Comparison of ENCODE assay signal across 9 cellular contexts in genomic region chr16:69130461-69130860, GRCh38. TPM values are rescaled to one million over a fixed set of nuclear protein-coding genes. Genes with fewer than 3 reads are reported as not detected.
A peak's percentile ranks its signal among the peaks of the same experiment; 100 is the strongest.
DNase-seq lines count a peak whose midpoint lies in the region; ATAC-seq and TF ChIP-seq lines count a peak whose summit lies in the region.
"Had no signal": no experiment of that assay in that cellular context is flagged by ENCODE, and none has a peak within 500 bp of the region (broad histone marks: within the 10 kb centered on the region; RNA-seq: fewer than 3 reads in every experiment).

No MANE protein-coding gene starts in this region.

- no peak overlapping the region for H2BK20ac ChIP-seq in IMR-90 (ENCODE audit: low read depth, low read length)

- no peak overlapping the region for H4K8ac ChIP-seq in IMR-90 (ENCODE audit: low read depth in 2 of 2, low read length in 2 of 2)

- H2BK15ac ChIP-seq in IMR-90 (ENCODE audit: low read depth, low read length), result no peak overlapping the region

- ATAC-seq in IMR-90 (ENCODE audit: low read depth) (no peak), natural killer cell (no peak), gastrocnemius medialis (no peak), HG03045 (IDR thresholded peaks at IDR 0.05; ENCODE audit: unreplicated experiment) (no peak)

- no peak overlapping the region for H3K14ac ChIP-seq in IMR-90 (replicated peaks; ENCODE audit: low read depth, low read length)

- H3K4me3 Mint-ChIP-seq in Caco-2 (ENCODE audit: unreplicated experiment) (peak overlapping the region; percentile 96), brain (peak overlapping the region; percentile 95 to 97 (median 97)), natural killer cell (peak overlapping the region; percentile 94)

- H3K9me3 ChIP-seq in Caco-2 (no peaks in the 10 kb centered on the region), IMR-90 (ENCODE audit: control insufficient read depth, insufficient read depth, low read length) (no peaks in the 10 kb centered on the region), gastrocnemius medialis (no peaks in the 10 kb centered on the region)

- H3K4me1 ChIP-seq in Caco-2 (peaks cover 14% of the 10 kb centered on the region; the same call in 1 of the 2 replicates), IMR-90 (ENCODE audit: control insufficient read depth, insufficient read depth, low read length) (no peaks in the 10 kb centered on the region), gastrocnemius medialis (peaks cover 26 to 29% of the 10 kb centered on the region in 2 donors)

- POLR2A ChIA-PET in Caco-2 (lab: Charles Lee), result interaction anchor here (0.5 kb wide), 1 partner anchor 15 kb away, joined by 5 read pairs; no protein-coding TSS in a partner anchor
- POLR2A ChIA-PET in IMR-90 (lab: Charles Lee; ENCODE audit: unreplicated experiment), result interaction anchor here (0.6 kb wide), 1 partner anchor 155 kb away, joined by 3 read pairs; no protein-coding TSS in a partner anchor

- intact Hi-C loops in Caco-2 (cut with micrococcal nuclease; ENCODE audit: unreplicated experiment), result no loop called here
- intact Hi-C loops in IMR-90 (cut with micrococcal nuclease), result loop anchor here (5.0 kb wide), 1 partner anchor 138 kb away; no protein-coding TSS in a partner anchor
- intact Hi-C loops in natural killer cell (cut with micrococcal nuclease), result no loop called here
- intact Hi-C loops in gastrocnemius medialis (cut with DNase I; ENCODE audit: low total_unique reads), result loop anchor here (5.0 kb wide), 1 partner anchor 603 kb away; no protein-coding TSS in a partner anchor

- H3K18ac ChIP-seq in IMR-90 (ENCODE audit: low read depth, low read length), result no peak overlapping the region

- H2AFZ ChIP-seq in IMR-90 (replicated peaks; ENCODE audit: low read length, poor library complexity), result no peak overlapping the region

- TF ChIP-seq CTCF in Caco-2 (IDR thresholded peaks at IDR 0.05; ENCODE audit: insufficient read depth in 1 of 2, low read depth in 1 of 2, low read length in 1 of 2, severe bottlenecking in 1 of 2, unreplicated experiment in 1 of 2), result no peak
- no peak for TF ChIP-seq CTCF in IMR-90 (conservative IDR thresholded peaks at IDR 0.05; ENCODE audit: low read depth, low read length)
- TF ChIP-seq CTCF in brain (conservative IDR thresholded peaks at IDR 0.05), result no peak
- no peak for TF ChIP-seq CTCF in natural killer cell (IDR thresholded peaks at IDR 0.05)
- no peak for TF ChIP-seq CTCF in gastrocnemius medialis (IDR thresholded peaks at IDR 0.05 in 4 of 5, conservative IDR thresholded peaks at IDR 0.05 in 1 of 5)

- no peak overlapping the region for H3K4ac ChIP-seq in IMR-90 (ENCODE audit: low read depth, low read length)

- no peaks in the 10 kb centered on the region; the same call in 1 of the 2 replicates for H3K9me1 ChIP-seq in IMR-90 (ENCODE audit: insufficient read depth, low read length)

- no peak overlapping the region for H2AK5ac ChIP-seq in IMR-90 (ENCODE audit: low read depth, low read length)

- H3K27ac ChIP-seq in IMR-90 (ENCODE audit: insufficient read depth, low read length) (no peak overlapping the region), gastrocnemius medialis (peak overlapping the region in 1 of 4 donors; percentile 94)
- H3K27ac ChIP-seq: KMS-11 had no signal

- peaks cover 65% of the 10 kb centered on the region for H3K36me3 Mint-ChIP-seq in Caco-2 (ENCODE audit: insufficient read depth, unreplicated experiment)
- peaks cover 32% of the 10 kb centered on the region for H3K36me3 Mint-ChIP-seq in brain
- H3K36me3 Mint-ChIP-seq in natural killer cell, result no peaks in the 10 kb centered on the region

- no peak overlapping the region for H4K5ac ChIP-seq in IMR-90 (ENCODE audit: low read depth, low read length)

- H3K79me1 ChIP-seq in IMR-90 (ENCODE audit: low read depth in 1 of 2, low read length in 2 of 2), result peaks cover 14 to 54% of the 10 kb centered on the region in 2 experiments; a peak in 3 of 4 replicates

- no peak overlapping the region for H3K9ac ChIP-seq in IMR-90 (ENCODE audit: low read depth, low read length)
- H3K9ac ChIP-seq: KMS-11 had no signal

- H3K23ac ChIP-seq in IMR-90 (ENCODE audit: low read depth, low read length), result no peak overlapping the region; the same call in 1 of the 2 replicates

- TF ChIP-seq POLR2A in IMR-90 (IDR thresholded peaks at IDR 0.05; ENCODE audit: low read depth, low read length), result no peak; the same call in 1 of the 2 replicates
- TF ChIP-seq POLR2A in gastrocnemius medialis (IDR thresholded peaks at IDR 0.05), result no peak

- H3K36me3 ChIP-seq in Caco-2 (ENCODE audit: control insufficient read depth, insufficient read depth, low read length), result no peaks in the 10 kb centered on the region; the same call in 1 of the 2 replicates
- peaks cover 3% of the 10 kb centered on the region for H3K36me3 ChIP-seq in IMR-90 (ENCODE audit: control insufficient read depth, insufficient read depth, low read length)
- H3K36me3 ChIP-seq in gastrocnemius medialis, result no peaks in the 10 kb centered on the region

- H3K27ac Mint-ChIP-seq in Caco-2 (ENCODE audit: unreplicated experiment), result no peak overlapping the region
- H3K27ac Mint-ChIP-seq in brain, result peak overlapping the region in 3 of 5 experiments; percentile 91 to 98 (median 97)
- H3K27ac Mint-ChIP-seq in natural killer cell, result peak overlapping the region; percentile 80 to 93

- WGBS in IMR-90 (ENCODE audit: extremely low coverage in 2 of 2, insufficient read length in 1 of 2), 2 experiments, result no CpG with 5 or more reads among the region's 6 CpGs

- H3K9me3 Mint-ChIP-seq in Caco-2 (ENCODE audit: unreplicated experiment) (no peaks in the 10 kb centered on the region), brain (no peaks in the 10 kb centered on the region), natural killer cell (no peaks in the 10 kb centered on the region)

- no peak overlapping the region for H3K56ac ChIP-seq in IMR-90 (ENCODE audit: extremely low read depth, insufficient read depth, low read length)

- no peaks in the 10 kb centered on the region for H3K27me3 Mint-ChIP-seq in Caco-2 (ENCODE audit: insufficient read depth, unreplicated experiment)
- H3K27me3 Mint-ChIP-seq in brain, result peaks cover 12% of the 10 kb centered on the region
- no peaks in the 10 kb centered on the region for H3K27me3 Mint-ChIP-seq in natural killer cell (ENCODE audit: low read depth in 2 of 2)

- H3K27me3 ChIP-seq in Caco-2 (replicated peaks; ENCODE audit: control insufficient read depth, insufficient read depth, low read length), result no peaks in the 10 kb centered on the region
- H3K27me3 ChIP-seq in IMR-90 (ENCODE audit: control insufficient read depth, insufficient read depth, low read length), result no peaks in the 10 kb centered on the region
- H3K27me3 ChIP-seq in gastrocnemius medialis, result no peaks in the 10 kb centered on the region

- BruUV-seq in Caco-2 (replicated peaks; lab: Mats Ljungman, UMichigan) (TSS peak; percentile 29), IMR-90 (replicated peaks; lab: Mats Ljungman, UMichigan) (no TSS peak)

- CTCF ChIA-PET in Caco-2 (lab: Charles Lee) (interaction anchor here (1.8 kb wide), 1 partner anchor 283 kb away, joined by 4 read pairs; no protein-coding TSS in a partner anchor), IMR-90 (lab: Yijun Ruan, JAX) (interaction anchor here (1.0 to 1.1 kb wide), 2 partner anchors 229 to 283 kb away, joined by 3 read pairs; no protein-coding TSS in a partner anchor)

- no peak for TF ChIP-seq RAD21 in IMR-90 (IDR thresholded peaks at IDR 0.05; ENCODE audit: low read length)

- peak overlapping the region; percentile 93 for H3K4me2 ChIP-seq in IMR-90 (ENCODE audit: low read depth, low read length)

- H4K20me1 ChIP-seq in IMR-90 (ENCODE audit: insufficient read depth, low read length), result peaks cover 34% of the 10 kb centered on the region

- H3K4me1 Mint-ChIP-seq in Caco-2 (ENCODE audit: low read depth, unreplicated experiment), result peaks cover 5% of the 10 kb centered on the region
- H3K4me1 Mint-ChIP-seq in brain, result peaks cover 55% of the 10 kb centered on the region
- peaks cover 47 to 54% of the 10 kb centered on the region in 2 donors for H3K4me1 Mint-ChIP-seq in natural killer cell

- no peak overlapping the region for H2AK9ac ChIP-seq in IMR-90 (replicated peaks; ENCODE audit: low read depth, low read length, poor library complexity)

- DNase-seq in Caco-2, result no peak
- DNase-seq in IMR-90, result no peak
- DNase-seq in natural killer cell, result no peak
- no peak for DNase-seq in gastrocnemius medialis
- DNase-seq in NCI-H2081 treated with DMSO at 0.1 percent for 48 hours (lab: John Stamatoyannopoulos, UW), result no peak
- DNase-seq in 8988T, result no peak

- in situ Hi-C loops in IMR-90 (cut with MboI; ENCODE audit: low sequenced_read_pairs), result no loop called here
- in situ Hi-C loops in gastrocnemius medialis (cut with MboI; ENCODE audit: low sequenced_read_pairs in 4 of 4), result no loop called here

- H2BK120ac ChIP-seq in IMR-90 (ENCODE audit: low read depth, low read length), result no peak overlapping the region

- no peak overlapping the region for H4K91ac ChIP-seq in IMR-90 (ENCODE audit: insufficient read depth, low read depth, low read length)

- H2BK5ac ChIP-seq in IMR-90 (ENCODE audit: low read depth, low read length, poor library complexity, severe bottlenecking), result no peak overlapping the region

- dilution Hi-C loops in IMR-90 (cut with HindIII; ENCODE audit: low sequenced_read_pairs, unreplicated experiment), result no loop called here

- H3K4me3 ChIP-seq in Caco-2 (ENCODE audit: low read depth, low read length) (no peak overlapping the region; the same call in 1 of the 2 replicates), IMR-90 (ENCODE audit: insufficient read depth, low read depth, low read length) (no peak overlapping the region), gastrocnemius medialis (peak overlapping the region in 1 of 4 donors; percentile 85)

RNA-seq across cellular contexts. Expression of gene CHTF8, which starts 1.9 kb away (rescaled TPM):
- 119 and 124 TPM in 2 replicates for total RNA-seq in Caco-2 (2022)
- 40.8 and 47.1 TPM in 2 replicates for total RNA-seq in IMR-90 (2012; rRNA removed)
- 95.6 and 122 TPM in 2 replicates for polyA plus RNA-seq in IMR-90 (2012; rRNA removed)
- polyA plus RNA-seq in IMR-90 (2012; cell fraction: cytosol; rRNA removed), result 40.0 and 73.4 TPM in 2 replicates
- polyA plus RNA-seq in IMR-90 (2012; cell fraction: nucleus; rRNA removed; ENCODE audit: low replicate concordance), result 40.8 and 52.9 TPM in 2 replicates
- polyA plus RNA-seq in brain (ENCODE audit: insufficient read depth, low read depth, low replicate concordance), result 151 TPM
- 10 to 100 TPM; 45.7 to 76.5 (median 74.2) TPM for total RNA-seq in natural killer cell
- 10 to 100 TPM; 27.3 to 52.3 (median 34.8) TPM for total RNA-seq in gastrocnemius medialis

RNA-seq across cellular contexts. Expression of gene UTP4, which starts 2.0 kb away (rescaled TPM):
- total RNA-seq in Caco-2 (2022), result 124 and 126 TPM in 2 replicates
- 30.0 and 32.1 TPM in 2 replicates for total RNA-seq in IMR-90 (2012; rRNA removed)
- 60.3 and 61.8 TPM in 2 replicates for polyA plus RNA-seq in IMR-90 (2012; rRNA removed)
- polyA plus RNA-seq in IMR-90 (2012; cell fraction: cytosol; rRNA removed), result 24.3 and 27.2 TPM in 2 replicates
- polyA plus RNA-seq in IMR-90 (2012; cell fraction: nucleus; rRNA removed; ENCODE audit: low replicate concordance), result 43.2 and 50.8 TPM in 2 replicates
- 36.3 TPM for polyA plus RNA-seq in brain (ENCODE audit: insufficient read depth, low read depth, low replicate concordance)
- 10 to 100 TPM; 23.2 to 42.6 (median 36.3) TPM for total RNA-seq in natural killer cell
- 10 to 100 TPM; 33.1 to 44.2 (median 35.5) TPM for total RNA-seq in gastrocnemius medialis

RNA-seq across cellular contexts. Expression of gene HAS3, which starts 25.0 kb away (rescaled TPM):
- total RNA-seq in Caco-2 (2022), result 8.3 TPM in 2 replicates
- 0.28 and 0.36 TPM in 2 replicates for total RNA-seq in IMR-90 (2012; rRNA removed)
- polyA plus RNA-seq in IMR-90 (2012; rRNA removed), result 0.73 and 0.97 TPM in 2 replicates
- 0.37 and 0.90 TPM in 2 replicates for polyA plus RNA-seq in IMR-90 (2012; cell fraction: cytosol; rRNA removed)
- 2.4 and 3.3 TPM in 2 replicates for polyA plus RNA-seq in IMR-90 (2012; cell fraction: nucleus; rRNA removed; ENCODE audit: low replicate concordance)
- 6.5 TPM for polyA plus RNA-seq in brain (ENCODE audit: insufficient read depth, low read depth, low replicate concordance)
- total RNA-seq in natural killer cell, result 1 to 10 TPM; 1.8 to 2.5 (median 2.3) TPM
- total RNA-seq in gastrocnemius medialis, result 10 to 100 TPM in 1 of 4 donors, 1 to 10 TPM in 1, under 1 TPM in 1, not detected in 1; 0.23 to 10.0 (median 1.6) TPM

RNA-seq across cellular contexts. Expression of gene SNTB2, which starts 56.5 kb away (rescaled TPM):
- 50.6 and 51.8 TPM in 2 replicates for total RNA-seq in Caco-2 (2022)
- total RNA-seq in IMR-90 (2012; rRNA removed), result 47.5 and 58.0 TPM in 2 replicates
- 23.5 and 24.8 TPM in 2 replicates for polyA plus RNA-seq in IMR-90 (2012; rRNA removed)
- polyA plus RNA-seq in IMR-90 (2012; cell fraction: cytosol; rRNA removed), result 7.3 and 30.5 TPM in 2 replicates
- polyA plus RNA-seq in IMR-90 (2012; cell fraction: nucleus; rRNA removed; ENCODE audit: low replicate concordance), result 43.5 and 44.6 TPM in 2 replicates
- 3.4 TPM for polyA plus RNA-seq in brain (ENCODE audit: insufficient read depth, low read depth, low replicate concordance)
- total RNA-seq in natural killer cell, result 10 to 100 TPM; 43.8 to 55.2 (median 49.9) TPM
- 10 to 100 TPM; 13.3 to 36.8 (median 33.0) TPM for total RNA-seq in gastrocnemius medialis

Comparison
In these comparisons a context has a peak if more than half of its experiments do, and no peak if none do; other contexts are left out.
1. intact Hi-C loops: an anchor here in IMR-90 (5.0 kb wide) and gastrocnemius medialis (5.0 kb wide); none called in Caco-2 and natural killer cell.